1 cellular context compared by ENCODE assay signal in the genomic region with DNA sequence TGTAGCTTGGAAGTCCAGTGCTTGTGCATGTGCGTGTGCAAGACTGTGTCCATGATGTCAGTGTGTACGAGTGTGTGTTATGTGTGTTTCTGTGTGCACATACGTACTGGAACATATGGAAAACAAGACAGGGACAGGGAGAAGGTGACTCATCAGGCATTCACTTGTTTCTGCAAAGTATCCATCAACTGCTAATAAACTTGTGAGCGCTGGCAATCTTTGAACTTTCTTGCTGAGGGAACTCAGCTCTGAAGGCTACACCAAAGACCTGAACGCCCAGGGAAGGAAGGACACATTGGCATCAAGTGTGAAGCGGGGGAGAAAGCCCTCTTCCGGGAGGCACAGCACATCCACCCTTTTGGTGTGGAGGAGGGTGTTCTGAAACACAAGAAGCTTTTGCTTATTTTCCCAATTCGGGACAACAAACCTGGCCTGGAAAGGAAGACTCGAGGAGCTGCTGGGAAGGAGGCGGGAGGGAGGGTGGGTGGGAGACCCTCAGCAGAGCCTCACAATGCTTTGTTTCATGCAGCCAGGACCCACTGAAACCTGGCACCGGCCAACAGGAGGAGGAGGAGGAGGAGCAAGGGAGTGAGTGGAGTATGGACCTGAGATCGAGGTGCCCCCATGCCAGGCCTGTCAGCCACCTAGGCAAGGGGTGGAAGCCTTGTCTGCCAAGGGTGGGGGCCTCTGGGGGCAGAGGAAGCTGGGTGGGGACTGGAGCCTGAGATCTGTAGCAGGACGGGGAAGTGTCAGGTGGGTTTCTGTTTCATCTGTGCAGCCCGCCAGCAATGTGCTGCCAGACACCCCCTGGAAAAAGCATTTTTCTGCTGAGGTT.
TF ChIP-seq lines count a peak whose summit lies in the region.

No MANE protein-coding gene starts in this region.

TF ChIP-seq in HEK293, 187 proteins besides CTCF, POLR2A, EP300 and RAD21 (continued from another document):
- no peak for TF ChIP-seq BCL6B (tag by site-specific recombination; IDR thresholded peaks at IDR 0.05)
- TF ChIP-seq, protein P1, sequence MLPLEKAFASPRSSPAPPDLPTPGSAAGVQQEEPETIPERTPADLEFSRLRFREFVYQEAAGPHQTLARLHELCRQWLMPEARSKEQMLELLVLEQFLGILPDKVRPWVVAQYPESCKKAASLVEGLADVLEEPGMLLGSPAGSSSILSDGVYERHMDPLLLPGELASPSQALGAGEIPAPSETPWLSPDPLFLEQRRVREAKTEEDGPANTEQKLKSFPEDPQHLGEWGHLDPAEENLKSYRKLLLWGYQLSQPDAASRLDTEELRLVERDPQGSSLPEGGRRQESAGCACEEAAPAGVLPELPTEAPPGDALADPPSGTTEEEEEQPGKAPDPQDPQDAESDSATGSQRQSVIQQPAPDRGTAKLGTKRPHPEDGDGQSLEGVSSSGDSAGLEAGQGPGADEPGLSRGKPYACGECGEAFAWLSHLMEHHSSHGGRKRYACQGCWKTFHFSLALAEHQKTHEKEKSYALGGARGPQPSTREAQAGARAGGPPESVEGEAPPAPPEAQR (tag by site-specific recombination; IDR thresholded peaks at IDR 0.05): no peak
- peak; percentile 53; the same call in 1 of the 2 replicates for TF ChIP-seq ZSCAN4 (tag by site-specific recombination; IDR thresholded peaks at IDR 0.05)
- no peak for TF ChIP-seq ZNF791 (tag by site-specific recombination; IDR thresholded peaks at IDR 0.05)
- peak; percentile 94 for TF ChIP-seq PRDM1 (tag by site-specific recombination; IDR thresholded peaks at IDR 0.05)
- peak; percentile 79 for TF ChIP-seq ZNF600 (tag by site-specific recombination; IDR thresholded peaks at IDR 0.05)
- TF ChIP-seq KLF17 (tag by site-specific recombination; IDR thresholded peaks at IDR 0.05): peak; percentile 85; the same call in 1 of the 2 replicates
- TF ChIP-seq ZNF596 (tag by site-specific recombination; IDR thresholded peaks at IDR 0.05): no peak
- TF ChIP-seq ZNF416 (tag by site-specific recombination; IDR thresholded peaks at IDR 0.05): no peak
- TF ChIP-seq ZNF10 (tag by site-specific recombination; IDR thresholded peaks at IDR 0.05): peak; percentile 98
- TF ChIP-seq EGR2 (tag by site-specific recombination; IDR thresholded peaks at IDR 0.05; ENCODE audit: low read depth): no peak
- TF ChIP-seq INSM2 (tag by site-specific recombination; IDR thresholded peaks at IDR 0.05): 0 out of 2 replicates have a peak, but pooled peaks have one; percentile 24
- TF ChIP-seq, protein P2, sequence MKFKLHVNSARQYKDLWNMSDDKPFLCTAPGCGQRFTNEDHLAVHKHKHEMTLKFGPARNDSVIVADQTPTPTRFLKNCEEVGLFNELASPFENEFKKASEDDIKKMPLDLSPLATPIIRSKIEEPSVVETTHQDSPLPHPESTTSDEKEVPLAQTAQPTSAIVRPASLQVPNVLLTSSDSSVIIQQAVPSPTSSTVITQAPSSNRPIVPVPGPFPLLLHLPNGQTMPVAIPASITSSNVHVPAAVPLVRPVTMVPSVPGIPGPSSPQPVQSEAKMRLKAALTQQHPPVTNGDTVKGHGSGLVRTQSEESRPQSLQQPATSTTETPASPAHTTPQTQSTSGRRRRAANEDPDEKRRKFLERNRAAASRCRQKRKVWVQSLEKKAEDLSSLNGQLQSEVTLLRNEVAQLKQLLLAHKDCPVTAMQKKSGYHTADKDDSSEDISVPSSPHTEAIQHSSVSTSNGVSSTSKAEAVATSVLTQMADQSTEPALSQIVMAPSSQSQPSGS (tag by site-specific recombination; IDR thresholded peaks at IDR 0.05; ENCODE audit: low read depth): no peak
- TF ChIP-seq ZEB2 (tag by site-specific recombination; IDR thresholded peaks at IDR 0.05): peak; percentile 54; the same call in 1 of the 2 replicates
- TF ChIP-seq, protein P3, sequence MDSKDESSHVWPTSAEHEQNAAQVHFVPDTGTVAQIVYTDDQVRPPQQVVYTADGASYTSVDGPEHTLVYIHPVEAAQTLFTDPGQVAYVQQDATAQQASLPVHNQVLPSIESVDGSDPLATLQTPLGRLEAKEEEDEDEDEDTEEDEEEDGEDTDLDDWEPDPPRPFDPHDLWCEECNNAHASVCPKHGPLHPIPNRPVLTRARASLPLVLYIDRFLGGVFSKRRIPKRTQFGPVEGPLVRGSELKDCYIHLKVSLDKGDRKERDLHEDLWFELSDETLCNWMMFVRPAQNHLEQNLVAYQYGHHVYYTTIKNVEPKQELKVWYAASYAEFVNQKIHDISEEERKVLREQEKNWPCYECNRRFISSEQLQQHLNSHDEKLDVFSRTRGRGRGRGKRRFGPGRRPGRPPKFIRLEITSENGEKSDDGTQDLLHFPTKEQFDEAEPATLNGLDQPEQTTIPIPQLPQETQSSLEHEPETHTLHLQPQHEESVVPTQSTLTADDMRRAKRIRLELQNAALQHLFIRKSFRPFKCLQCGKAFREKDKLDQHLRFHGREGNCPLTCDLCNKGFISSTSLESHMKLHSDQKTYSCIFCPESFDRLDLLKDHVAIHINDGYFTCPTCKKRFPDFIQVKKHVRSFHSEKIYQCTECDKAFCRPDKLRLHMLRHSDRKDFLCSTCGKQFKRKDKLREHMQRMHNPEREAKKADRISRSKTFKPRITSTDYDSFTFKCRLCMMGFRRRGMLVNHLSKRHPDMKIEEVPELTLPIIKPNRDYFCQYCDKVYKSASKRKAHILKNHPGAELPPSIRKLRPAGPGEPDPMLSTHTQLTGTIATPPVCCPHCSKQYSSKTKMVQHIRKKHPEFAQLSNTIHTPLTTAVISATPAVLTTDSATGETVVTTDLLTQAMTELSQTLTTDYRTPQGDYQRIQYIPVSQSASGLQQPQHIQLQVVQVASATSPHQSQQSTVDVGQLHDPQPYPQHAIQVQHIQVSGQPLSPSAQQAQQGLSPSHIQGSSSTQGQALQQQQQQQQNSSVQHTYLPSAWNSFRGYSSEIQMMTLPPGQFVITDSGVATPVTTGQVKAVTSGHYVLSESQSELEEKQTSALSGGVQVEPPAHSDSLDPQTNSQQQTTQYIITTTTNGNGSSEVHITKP (tag by site-specific recombination; IDR thresholded peaks at IDR 0.05): 0 out of 2 replicates have a peak, but pooled peaks have one; percentile 7
- TF ChIP-seq ZNF660 (tag by site-specific recombination; IDR thresholded peaks at IDR 0.05): no peak
- no peak for TF ChIP-seq ZNF658 (tag by site-specific recombination; IDR thresholded peaks at IDR 0.05)
- TF ChIP-seq ZNF354C (tag by site-specific recombination; IDR thresholded peaks at IDR 0.05; ENCODE audit: borderline replicate concordance, low read depth): no peak
- TF ChIP-seq ZBTB17 (tag by site-specific recombination; IDR thresholded peaks at IDR 0.05): peak; percentile 49; the same call in 1 of the 2 replicates
- peak; percentile 82 for TF ChIP-seq SCRT2 (tag by site-specific recombination; IDR thresholded peaks at IDR 0.05)
- no peak for TF ChIP-seq ZBTB1 (tag by site-specific recombination; IDR thresholded peaks at IDR 0.05)
- TF ChIP-seq ZNF18 (tag by site-specific recombination; IDR thresholded peaks at IDR 0.05): 0 out of 2 replicates have a peak, but pooled peaks have one; percentile 29
- 0 out of 2 replicates have a peak, but pooled peaks have one; percentile 9 for TF ChIP-seq ZXDB (tag by site-specific recombination; IDR thresholded peaks at IDR 0.05)
- no peak for TF ChIP-seq ZNF530 (tag by site-specific recombination; IDR thresholded peaks at IDR 0.05; ENCODE audit: low read depth)
- no peak for TF ChIP-seq ZNF112 (tag by site-specific recombination; IDR thresholded peaks at IDR 0.05)
- 0 out of 2 replicates have a peak, but pooled peaks have one; percentile 16 for TF ChIP-seq PRDM4 (tag by site-specific recombination; IDR thresholded peaks at IDR 0.05)
- TF ChIP-seq ZNF366 (tag by site-specific recombination; conservative IDR thresholded peaks at IDR 0.05): peak; percentile 62
- peak; percentile 75 for TF ChIP-seq SP7 (tag by site-specific recombination; IDR thresholded peaks at IDR 0.05)
- no peak for TF ChIP-seq HOXD13 (CRISPR knock-in tag; IDR thresholded peaks at IDR 0.05; ENCODE audit: borderline replicate concordance)
